In genomic region chr14:37597538-37598084, GRCh38 we compare ENCODE assay signal across 12 cellular contexts. TPM values are rescaled to one million over a fixed set of nuclear protein-coding genes. Genes with fewer than 3 reads are reported as not detected.
DNase-seq lines count a peak whose midpoint lies in the region; ATAC-seq and TF ChIP-seq lines count a peak whose summit lies in the region.
"Had no signal": no experiment of that assay in that cellular context is flagged by ENCODE, and none has a peak within 500 bp of the region (broad histone marks: within the 10 kb centered on the region; RNA-seq: fewer than 3 reads in every experiment).

No MANE protein-coding gene starts in this region.

- H2AFZ ChIP-seq in HCT116 (ENCODE audit: low read depth, low read length, poor library complexity, severe bottlenecking) (no peak overlapping the region), mammary epithelial cell (ENCODE audit: low read depth, low read length) (no peak overlapping the region)

- H3K36me3 ChIP-seq in HCT116 (ENCODE audit: control insufficient read depth in 1 of 2, insufficient read depth in 2 of 2, low read length in 2 of 2) (no peaks in the 10 kb centered on the region), mammary epithelial cell (ENCODE audit: insufficient read depth, low read length) (no peaks in the 10 kb centered on the region), lower lobe of right lung (no peaks in the 10 kb centered on the region), gastroesophageal sphincter (no peaks in the 10 kb centered on the region)
- H3K36me3 ChIP-seq: suprapubic skin had no signal

- H3K27ac ChIP-seq in HCT116 (ENCODE audit: low read depth, low read length) (no peak overlapping the region), mammary epithelial cell (ENCODE audit: insufficient read depth, low read depth, low read length) (no peak overlapping the region), lower lobe of right lung (peak overlapping the region; percentile 81), gastroesophageal sphincter (no peak overlapping the region)
- H3K27ac ChIP-seq: skin epidermis, suprapubic skin had no signal

- 10% methylated on average over 10 of the region's 23 CpGs for WGBS in mammary epithelial cell (ENCODE audit: low coverage, missing lambda C conversion rate)
- WGBS in gastroesophageal sphincter (ENCODE audit: low coverage in 1 of 2), 2 donors = 11 to 18% methylated on average over 5 to 18 of the region's 23 CpGs

- TF ChIP-seq CTCF in HCT116 (IDR thresholded peaks at IDR 0.05 in 2 of 3, conservative IDR thresholded peaks at IDR 0.05 in 1 of 3; ENCODE audit: borderline replicate concordance in 1 of 3, insufficient read depth in 1 of 3, low read depth in 2 of 3, low read length in 2 of 3) (peak in 2 of 3 experiments; percentile 22 to 30; a peak in 3 of 6 replicates), mammary epithelial cell (conservative IDR thresholded peaks at IDR 0.05 in 1 of 2, IDR thresholded peaks at IDR 0.05 in 1 of 2; ENCODE audit: extremely low read depth in 1 of 2, insufficient read depth in 1 of 2, low read depth in 1 of 2, low read length in 2 of 2) (peak; percentile 39 to 52), lower lobe of right lung (IDR thresholded peaks at IDR 0.05) (peak; percentile 38), gastroesophageal sphincter (IDR thresholded peaks at IDR 0.05) (no peak)

- H3K27me3 ChIP-seq in HCT116 (ENCODE audit: insufficient read depth, low read length) (no peaks in the 10 kb centered on the region), mammary epithelial cell (ENCODE audit: insufficient read depth, low read length) (peaks cover 45% of the 10 kb centered on the region), lower lobe of right lung (ENCODE audit: low read depth) (peaks cover 90% of the 10 kb centered on the region), gastroesophageal sphincter (peaks cover 100% of the 10 kb centered on the region)

- in situ Hi-C loops in mammary epithelial cell (cut with MboI; ENCODE audit: low sequenced_read_pairs in 2 of 2) = loop anchor here (10.0 kb wide), 2 partner anchors 353 to 363 kb away; no protein-coding TSS in a partner anchor

- RAD21 ChIA-PET in HCT116 (lab: Charles Lee; ENCODE audit: low non-redundant PET in 1 of 2, low total read pairs in 2 of 2, uncharacterized antibody in 2 of 2, unreplicated experiment in 2 of 2) = no interaction called here

- H3K9me2 ChIP-seq in HCT116 (ENCODE audit: insufficient read depth) = no peaks in the 10 kb centered on the region

- H3K9ac ChIP-seq in HCT116 (ENCODE audit: low read length) (no peak overlapping the region), mammary epithelial cell (ENCODE audit: insufficient read depth, low read length) (no peak overlapping the region)

- TF ChIP-seq POLR2A in HCT116 (IDR thresholded peaks at IDR 0.05; ENCODE audit: borderline replicate concordance, extremely low read depth, insufficient read depth, insufficient read length) = no peak
- TF ChIP-seq POLR2A in gastroesophageal sphincter (IDR thresholded peaks at IDR 0.05) = no peak

- no peak for TF ChIP-seq EP300 in gastroesophageal sphincter (IDR thresholded peaks at IDR 0.05)

- H3K4me3 ChIP-seq in HCT116 (replicated peaks in 1 of 2; ENCODE audit: low read depth in 1 of 2, low read length in 2 of 2) (no peak overlapping the region), mammary epithelial cell (replicated peaks in 1 of 3; ENCODE audit: insufficient read depth in 1 of 3, low read depth in 2 of 3, low read length in 3 of 3) (no peak overlapping the region), lower lobe of right lung (peak overlapping the region; percentile 51), gastroesophageal sphincter (no peak overlapping the region)

- dilution Hi-C loops in mammary epithelial cell (cut with HindIII; ENCODE audit: low sequenced_read_pairs) = no loop called here

- BruUV-seq in HCT116 (replicated peaks; lab: Mats Ljungman, UMichigan) = no TSS peak
- no TSS peak for BruUV-seq in mammary epithelial cell (replicated peaks; lab: Mats Ljungman, UMichigan)

- H3K79me2 ChIP-seq in HCT116 (ENCODE audit: insufficient read depth, low read length) (no peaks in the 10 kb centered on the region), mammary epithelial cell (ENCODE audit: insufficient read depth, low read length) (no peaks in the 10 kb centered on the region)

- ATAC-seq in HCT116 (no peak), lower lobe of right lung (peak; percentile 1 to 7), gastroesophageal sphincter (no peak)

- POLR2A ChIA-PET in HCT116 (lab: Charles Lee) = no interaction called here

- intact Hi-C loops in HCT116 (cut with micrococcal nuclease) = no loop called here
- intact Hi-C loops in mammary epithelial cell (cut with micrococcal nuclease) = loop anchor here (5.0 to 10.0 kb wide), 2 partner anchors 100 to 253 kb away; no protein-coding TSS in a partner anchor
- intact Hi-C loops in lower lobe of right lung (cut with DNase I) = no loop called here

- H3K4me1 ChIP-seq in HCT116 (ENCODE audit: control insufficient read depth in 1 of 2, insufficient read depth in 2 of 2, low read length in 2 of 2) (peaks cover 5 to 14% of the 10 kb centered on the region in 2 experiments; a peak in 3 of 4 replicates), mammary epithelial cell (ENCODE audit: insufficient read depth, low read length) (peaks cover 22% of the 10 kb centered on the region), lower lobe of right lung (peaks cover 38% of the 10 kb centered on the region), gastroesophageal sphincter (peaks cover 0 to 58% (median 19%) of the 10 kb centered on the region in 3 donors)

- no peak overlapping the region for H3K4me2 ChIP-seq in HCT116 (ENCODE audit: low read length)
- no peak overlapping the region for H3K4me2 ChIP-seq in mammary epithelial cell (ENCODE audit: insufficient read depth, low read depth, low read length)

- TF ChIP-seq RAD21 in HCT116 (IDR thresholded peaks at IDR 0.05; ENCODE audit: low read depth) = no peak

- CTCF ChIA-PET in HCT116 (lab: Charles Lee) = interaction anchor here (0.7 to 1.1 kb wide), 2 partner anchors 351 to 365 kb away, joined by 3 read pairs; no protein-coding TSS in a partner anchor
- CTCF ChIA-PET in mammary epithelial cell (lab: Charles Lee; ENCODE audit: low non-redundant PET) = no interaction called here

- peak; percentile 28 for DNase-seq in AG08395 (ENCODE audit: low spot score)
- DNase-seq in HCT116 (ENCODE audit: low read depth, low spot score) = no peak
- no peak for DNase-seq in mammary epithelial cell
- no peak for DNase-seq in lower lobe of right lung
- no peak for DNase-seq in HuH-7.5 (ENCODE audit: low spot score)
- DNase-seq in NCI-H446 (lab: John Stamatoyannopoulos, UW) = no peak
- no peak for DNase-seq in cortex of kidney (lab: John Stamatoyannopoulos, UW)

- H4K20me1 ChIP-seq in HCT116 (ENCODE audit: insufficient read depth) (no peaks in the 10 kb centered on the region), mammary epithelial cell (ENCODE audit: insufficient read depth, low read length) (no peaks in the 10 kb centered on the region)

- no peaks in the 10 kb centered on the region for H3K9me3 ChIP-seq in HCT116 (ENCODE audit: control insufficient read depth in 1 of 2, insufficient read depth in 1 of 2, low read depth in 1 of 2, low read length in 2 of 2)
- no peaks in the 10 kb centered on the region for H3K9me3 ChIP-seq in mammary epithelial cell (replicated peaks; ENCODE audit: insufficient read depth, low read length)
- no peaks in the 10 kb centered on the region for H3K9me3 ChIP-seq in lower lobe of right lung
- H3K9me3 ChIP-seq in gastroesophageal sphincter = no peaks in the 10 kb centered on the region
- H3K9me3 ChIP-seq: suprapubic skin had no signal

TF ChIP-seq in HCT116, 20 proteins besides CTCF, POLR2A, EP300 and RAD21 (continues in another document):
- TF ChIP-seq ELF1 (IDR thresholded peaks at IDR 0.05; ENCODE audit: borderline replicate concordance, low read depth) (no peak), EGR1 (IDR thresholded peaks at IDR 0.05; ENCODE audit: low read depth) (no peak), TCF7L2 (IDR thresholded peaks at IDR 0.05; ENCODE audit: borderline replicate concordance, extremely low read depth, insufficient read depth, insufficient read length) (no peak), EZH2phosphoT487 (IDR thresholded peaks at IDR 0.05; ENCODE audit: borderline replicate concordance) (no peak), ZBTB33 (IDR thresholded peaks at IDR 0.05; ENCODE audit: extremely low read depth, insufficient replicate concordance, low read length) (no peak), JUND (IDR thresholded peaks at IDR 0.05) (no peak), SRF (IDR thresholded peaks at IDR 0.05; ENCODE audit: low read depth) (no peak), YY1 (IDR thresholded peaks at IDR 0.05; ENCODE audit: extremely low read depth, insufficient replicate concordance, low read depth, low read length) (no peak), CEBPB (IDR thresholded peaks at IDR 0.05; ENCODE audit: low read depth) (no peak), EZH2 (IDR thresholded peaks at IDR 0.05) (no peak), SIN3A (IDR thresholded peaks at IDR 0.05; ENCODE audit: low read depth) (no peak), ZFX (IDR thresholded peaks at IDR 0.05) (no peak)

RNA-seq across cellular contexts. Expression of gene TTC6, which starts 2.2 kb away (rescaled TPM):
- total RNA-seq in HCT116 (2021; ENCODE audit: unreplicated experiment) = 0.10 TPM
- not detected in 2 replicates for polyA plus RNA-seq in HCT116 (2012)
- total RNA-seq in mammary epithelial cell = not detected
- polyA plus RNA-seq in mammary epithelial cell = not detected
- polyA minus RNA-seq in mammary epithelial cell = not detected
- 9.2 TPM for total RNA-seq in lower lobe of right lung
- 1 to 10 TPM in 1 of 4 donors, under 1 TPM in 1, not detected in 2; 0.31 to 1.1 TPM for total RNA-seq in gastroesophageal sphincter
- total RNA-seq: RPMI7951 had no signal
- polyA plus RNA-seq: IgD-negative memory B cell had no signal

RNA-seq across cellular contexts. Expression of gene FOXA1, which starts 2.6 kb away (rescaled TPM):
- total RNA-seq in HCT116 (2021; ENCODE audit: unreplicated experiment) = 1.3 TPM
- polyA plus RNA-seq in HCT116 (2012) = 0.48 and 0.59 TPM in 2 replicates
- under 1 TPM; 0.17 to 0.33 TPM for total RNA-seq in mammary epithelial cell
- 0.09 TPM for polyA plus RNA-seq in mammary epithelial cell
- polyA minus RNA-seq in mammary epithelial cell = not detected
- total RNA-seq in lower lobe of right lung = 30.5 TPM
- 1 to 10 TPM in 1 of 4 donors, not detected in 3; 5.1 TPM for total RNA-seq in gastroesophageal sphincter
- total RNA-seq: RPMI7951 had no signal
- polyA plus RNA-seq: IgD-negative memory B cell had no signal

Comparison
In these comparisons a context has a peak if more than half of its experiments do, and no peak if none do; other contexts are left out.
1. ATAC-seq: peak in lower lobe of right lung (2 of 2); none in HCT116 (single experiment) and gastroesophageal sphincter (single experiment).
2. CTCF ChIP-seq: peak in HCT116 (2 of 3), mammary epithelial cell (2 of 2) and lower lobe of right lung (single experiment); none in gastroesophageal sphincter (0 of 4).